9 cellular contexts compared by ENCODE assay signal in genomic region chr1:89566761-89567174, GRCh38. TPM values are rescaled to one million over a fixed set of nuclear protein-coding genes. Genes with fewer than 3 reads are reported as not detected.
DNase-seq lines count a peak whose midpoint lies in the region; ATAC-seq and TF ChIP-seq lines count a peak whose summit lies in the region.
"Had no signal": no experiment of that assay in that cellular context is flagged by ENCODE, and none has a peak within 500 bp of the region (broad histone marks: within the 10 kb centered on the region; RNA-seq: fewer than 3 reads in every experiment).

No MANE protein-coding gene starts in this region.

- no peaks in the 10 kb centered on the region for H3F3A ChIP-seq in OCI-LY1 (ENCODE audit: insufficient read depth, low read length)

- H3K9me3 ChIP-seq in OCI-LY1 (ENCODE audit: low read length) (no peaks in the 10 kb centered on the region), fibroblast of lung (ENCODE audit: control insufficient read depth, insufficient read depth, low read depth, low read length) (no peaks in the 10 kb centered on the region), thoracic aorta (no peaks in the 10 kb centered on the region)

- no peaks in the 10 kb centered on the region; the same call in 1 of the 2 replicates for H4K20me1 ChIP-seq in OCI-LY1 (ENCODE audit: insufficient read depth, low read length)
- H4K20me1 ChIP-seq in fibroblast of lung (ENCODE audit: control insufficient read depth, extremely low read depth, insufficient read depth, low read length) = no peaks in the 10 kb centered on the region

- H3K27me3 Mint-ChIP-seq in immature natural killer cell (ENCODE audit: low read depth in 3 of 3) = peaks cover 0 to 2% (median 0%) of the 10 kb centered on the region in 3 donors

- no peak overlapping the region for H3K27ac ChIP-seq in OCI-LY1 (ENCODE audit: low read depth, low read length, poor library complexity, severe bottlenecking)
- no peak overlapping the region for H3K27ac ChIP-seq in fibroblast of lung (ENCODE audit: insufficient read depth, low read length)
- H3K27ac ChIP-seq in thoracic aorta = peak overlapping the region in 1 of 2 donors; percentile 17

- no peak overlapping the region for H2AFZ ChIP-seq in OCI-LY1 (ENCODE audit: low read length)
- no peak overlapping the region for H2AFZ ChIP-seq in fibroblast of lung (ENCODE audit: low read length)

- no peak for TF ChIP-seq CTCF in OCI-LY1 (IDR thresholded peaks at IDR 0.05; ENCODE audit: low read length)
- no peak for TF ChIP-seq CTCF in fibroblast of lung (conservative IDR thresholded peaks at IDR 0.05 in 1 of 2, IDR thresholded peaks at IDR 0.05 in 1 of 2; ENCODE audit: low read depth in 1 of 2, low read length in 2 of 2)
- TF ChIP-seq CTCF in thoracic aorta (IDR thresholded peaks at IDR 0.05) = no peak

- no peaks in the 10 kb centered on the region for H3K9me2 ChIP-seq in OCI-LY1 (ENCODE audit: low read depth, low read length)

- H3K9me3 Mint-ChIP-seq in immature natural killer cell = peaks cover 0 to 2% (median 0%) of the 10 kb centered on the region in 6 donors

- peaks cover 21% of the 10 kb centered on the region for H3K4me1 ChIP-seq in OCI-LY1 (ENCODE audit: insufficient read depth, low read length, severe bottlenecking)
- H3K4me1 ChIP-seq in fibroblast of lung (ENCODE audit: control insufficient read depth, extremely low read depth, insufficient read depth, low read length) = no peaks in the 10 kb centered on the region
- peaks cover 0 to 12% of the 10 kb centered on the region in 2 donors for H3K4me1 ChIP-seq in thoracic aorta (ENCODE audit: control insufficient read depth in 1 of 2, low read depth in 2 of 2)

- H3K79me2 ChIP-seq in OCI-LY1 (ENCODE audit: insufficient read depth, low read length) (peaks cover 15% of the 10 kb centered on the region), fibroblast of lung (ENCODE audit: control insufficient read depth, insufficient read depth, low read length) (no peaks in the 10 kb centered on the region)

- H3K27ac Mint-ChIP-seq in immature natural killer cell = no peak overlapping the region

- H3K4me2 ChIP-seq in OCI-LY1 (ENCODE audit: low read length) (peak overlapping the region; percentile 8; the same call in 1 of the 2 replicates), fibroblast of lung (ENCODE audit: extremely low read depth, insufficient read depth, low read length) (no peak overlapping the region)

- no peak overlapping the region for H3K4me3 Mint-ChIP-seq in immature natural killer cell

- DNase-seq in fibroblast of lung (ENCODE audit: low read depth in 2 of 2) (peak; percentile 36 to 78), midbrain (lab: John Stamatoyannopoulos, UW) (peak; percentile 71), thoracic aorta (ENCODE audit: low spot score) (no peak), immature natural killer cell (no peak), T1000 (lab: John Stamatoyannopoulos, UW) (no peak)
- no peak for DNase-seq in central memory CD4-positive, alpha-beta T cell
- DNase-seq: cortex of kidney, NCI-H1092 had no signal

- peak; percentile 62 for ATAC-seq in thoracic aorta (ENCODE audit: insufficient number of reproducible peaks, low FRiP score, low read depth)

- no peak overlapping the region for H3K4me3 ChIP-seq in OCI-LY1 (ENCODE audit: low read depth, low read length, poor library complexity, severe bottlenecking)
- H3K4me3 ChIP-seq in fibroblast of lung (replicated peaks in 1 of 4; ENCODE audit: control extremely low read depth in 1 of 4, insufficient read depth in 1 of 4, low read depth in 3 of 4, low read length in 4 of 4) = no peak overlapping the region
- H3K4me3 ChIP-seq in thoracic aorta = peak overlapping the region; percentile 41

- no peaks in the 10 kb centered on the region for H3K4me1 Mint-ChIP-seq in immature natural killer cell

- H3K36me3 ChIP-seq in OCI-LY1 (ENCODE audit: insufficient read depth, low read length) (peaks cover 36% of the 10 kb centered on the region), fibroblast of lung (ENCODE audit: control insufficient read depth, insufficient read depth, low read length) (no peaks in the 10 kb centered on the region), thoracic aorta (no peaks in the 10 kb centered on the region)

- H3K27me3 ChIP-seq in OCI-LY1 (ENCODE audit: insufficient read depth, low read length) (no peaks in the 10 kb centered on the region), fibroblast of lung (ENCODE audit: control insufficient read depth, insufficient read depth, low read length) (no peaks in the 10 kb centered on the region), thoracic aorta (replicated peaks; ENCODE audit: insufficient read depth) (no peaks in the 10 kb centered on the region)

- H3K36me3 Mint-ChIP-seq in immature natural killer cell = peaks cover 0 to 8% (median 0%) of the 10 kb centered on the region in 3 donors

- H3K9ac ChIP-seq in OCI-LY1 (ENCODE audit: low read length) (no peak overlapping the region), fibroblast of lung (ENCODE audit: insufficient read depth, low read length) (no peak overlapping the region)

RNA-seq across cellular contexts. Expression of gene LRRC8B, which starts 42.1 kb away (rescaled TPM):
- total RNA-seq in fibroblast of lung (0.77 and 0.83 TPM in 2 replicates), thoracic aorta (1 to 10 TPM; 5.5 to 6.5 TPM)
- polyA plus RNA-seq in fibroblast of lung (1.7 and 2.8 TPM in 2 replicates), immature natural killer cell (1 to 10 TPM in 1 of 3 donors, under 1 TPM in 2; 0.13 to 1.6 (median 0.72) TPM)
- 0.51 and 1.1 TPM in 2 replicates for polyA plus RNA-seq in fibroblast of lung (2012)
- polyA minus RNA-seq in fibroblast of lung (ENCODE audit: low replicate concordance) = 3.8 and 5.0 TPM in 2 replicates

Comparison
In these comparisons a context has a peak if more than half of its experiments do, and no peak if none do; other contexts are left out.
1. DNase-seq: peak in fibroblast of lung (2 of 2) and midbrain (single experiment); none in thoracic aorta (single experiment), central memory CD4-positive, alpha-beta T cell (single experiment), immature natural killer cell (0 of 3) and T1000 (single experiment).